ENCODE assay signal across 1 cellular context in the genomic region with DNA sequence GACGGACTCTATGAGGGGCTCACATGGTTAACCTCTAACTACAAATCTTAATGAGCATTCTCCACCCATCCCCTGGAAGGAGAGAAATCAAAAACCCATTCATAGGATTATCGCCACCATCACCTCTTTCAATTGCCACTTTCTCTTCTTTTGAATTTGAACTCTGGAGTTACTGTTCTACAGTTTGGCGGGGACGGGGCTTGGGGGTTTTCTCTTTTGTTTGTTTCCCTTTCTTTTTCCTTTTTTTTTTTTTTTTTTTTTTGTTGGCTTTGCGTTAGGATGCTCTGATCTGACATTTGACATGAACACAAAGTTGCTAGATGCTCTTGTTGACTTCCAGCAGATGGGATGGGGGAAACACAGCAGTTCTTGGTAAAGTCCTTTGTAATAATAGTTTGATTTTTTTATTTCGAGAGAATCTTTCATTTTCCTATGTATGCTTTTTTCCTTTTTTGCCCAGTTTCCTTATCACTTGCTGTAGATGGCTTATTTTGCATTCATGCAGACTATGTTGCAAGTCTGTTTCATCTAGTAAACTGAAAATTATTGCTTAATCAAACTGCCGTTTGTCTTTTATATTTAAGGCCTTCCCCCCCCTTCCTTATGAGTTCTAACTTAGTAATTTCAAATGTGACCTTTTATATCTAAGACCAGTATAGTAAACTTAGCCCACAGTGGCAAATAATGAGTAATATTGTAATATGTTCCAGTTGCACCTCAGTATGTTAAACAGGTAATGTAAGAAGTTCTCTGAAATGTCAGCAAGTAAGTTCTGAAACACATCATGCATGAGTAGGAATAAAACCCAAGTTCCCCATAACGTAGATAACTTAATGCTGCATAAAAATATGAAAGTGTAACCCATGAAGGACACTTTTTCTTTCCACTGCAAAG.
TF ChIP-seq lines count a peak whose summit lies in the region.
"Not testable (repeated sequence)": the region's sequence is repeated elsewhere in the genome, so short reads cannot be mapped to it uniquely, and the experiment has no call there.

No MANE protein-coding gene starts in this region.

TF ChIP-seq in K562, 482 proteins besides CTCF, POLR2A, EP300 and RAD21:
- not testable (repeated sequence) for TF ChIP-seq CEBPG (CRISPR knock-in tag; IDR thresholded peaks at IDR 0.05)
- TF ChIP-seq CEBPG (tag; conservative IDR thresholded peaks at IDR 0.05 in 1 of 2, IDR thresholded peaks at IDR 0.05 in 1 of 2) (peak; percentile 34 to 68; a peak in 3 of 4 replicates), CEBPB (tag; IDR thresholded peaks at IDR 0.05) (peak; percentile 72)
